Comparison of ENCODE assay signal across 8 cellular contexts in the genomic region with DNA sequence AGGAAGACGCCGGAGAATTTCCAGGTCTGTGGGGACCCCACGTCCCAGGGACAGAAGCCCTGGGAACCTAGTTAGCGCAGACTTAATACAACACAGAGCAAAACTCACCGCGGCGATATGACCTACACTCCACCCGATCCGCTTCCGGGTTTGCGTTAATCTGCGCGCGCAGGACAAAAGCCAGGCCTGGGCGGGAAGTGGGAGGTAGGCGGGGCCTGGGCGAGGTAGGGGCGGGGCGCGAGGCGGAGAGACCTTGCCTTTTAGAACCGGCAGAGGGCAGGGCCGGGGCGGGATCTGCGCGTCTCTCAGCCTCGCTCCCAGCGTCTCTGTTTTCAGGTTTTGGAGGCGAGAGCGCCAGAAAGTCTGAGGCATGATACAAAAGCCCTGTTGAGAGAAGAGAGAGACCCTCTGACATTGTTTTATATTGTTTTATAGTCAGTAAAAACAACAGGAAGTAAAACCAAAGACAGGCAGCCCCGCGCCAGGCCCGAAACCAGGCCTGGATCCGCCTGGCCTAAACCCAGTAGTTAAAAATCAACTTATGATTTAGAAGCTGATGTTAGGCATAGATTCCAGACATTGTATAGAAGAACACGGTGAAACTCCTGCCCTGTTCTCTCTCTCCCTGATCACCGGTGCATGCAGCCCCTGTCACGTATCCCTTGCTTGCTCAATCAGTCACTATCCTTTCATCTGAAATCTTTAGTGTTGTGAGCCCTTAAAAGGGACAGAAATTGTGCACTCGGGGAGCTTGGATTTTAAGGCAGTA. TPM values are rescaled to one million over a fixed set of nuclear protein-coding genes. Genes with fewer than 3 reads are reported as not detected.
DNase-seq lines count a peak whose midpoint lies in the region; ATAC-seq, FAIRE-seq and TF ChIP-seq lines count a peak whose summit lies in the region.

A gene (minus strand): TSS at position 152 of the 769 bp plus-strand sequence. CDS start 19,150 bp downstream, outside the sequence.

- peaks cover 48% of the 10 kb centered on the region for H3K9me3 Mint-ChIP-seq in nephron progenitor cell
- H3K9me3 Mint-ChIP-seq in stimulated activated naive CD8-positive, alpha-beta T cell treated with anti-CD3 and anti-CD28 coated beads, Interleukin-15, amount 100 ng/mL, for 72 hours: peaks cover 0 to 9% of the 10 kb centered on the region in 2 donors

- DNase-seq in ELR (ENCODE audit: low read depth) (peak; percentile 95), H54 (ENCODE audit: insufficient read length, low spot score) (peak; percentile 84), M059J (ENCODE audit: low read depth) (peak; percentile 92), SHP77 (lab: John Stamatoyannopoulos, UW) (peak; percentile 91 to 94), fibroblast of the aortic adventitia (ENCODE audit: low read depth) (peak; percentile 92), nephron progenitor cell (peak; percentile 99)
- DNase-seq in activated effector memory CD4-positive, alpha-beta T cell treated with anti-CD3 and anti-CD28 coated beads, Interleukin-2, amount 50 U/mL, for 16 hours: peak; percentile 100
- DNase-seq in stimulated activated naive CD8-positive, alpha-beta T cell treated with anti-CD3 and anti-CD28 coated beads, Interleukin-15, amount 100 ng/mL, for 72 hours: peak; percentile 97

- peak; percentile 99 for ATAC-seq in stimulated activated naive CD8-positive, alpha-beta T cell treated with anti-CD3 and anti-CD28 coated beads, Interleukin-15, amount 100 ng/mL, for 72 hours

- H3K4me1 Mint-ChIP-seq in nephron progenitor cell: peaks cover 32% of the 10 kb centered on the region
- peaks cover 25% of the 10 kb centered on the region for H3K4me1 Mint-ChIP-seq in stimulated activated naive CD8-positive, alpha-beta T cell treated with anti-CD3 and anti-CD28 coated beads, Interleukin-15, amount 100 ng/mL, for 72 hours

- peak within 1 kb of the TSS; percentile 95 for H3K27ac Mint-ChIP-seq in nephron progenitor cell
- H3K27ac Mint-ChIP-seq in stimulated activated naive CD8-positive, alpha-beta T cell treated with anti-CD3 and anti-CD28 coated beads, Interleukin-15, amount 100 ng/mL, for 72 hours: peak within 1 kb of the TSS; percentile 84 to 98

- no peaks in the 10 kb centered on the region for H3K27me3 Mint-ChIP-seq in nephron progenitor cell (ENCODE audit: low read depth, poor library complexity)
- no peaks in the 10 kb centered on the region for H3K27me3 Mint-ChIP-seq in stimulated activated naive CD8-positive, alpha-beta T cell treated with anti-CD3 and anti-CD28 coated beads, Interleukin-15, amount 100 ng/mL, for 72 hours

- H3K36me3 Mint-ChIP-seq in nephron progenitor cell (ENCODE audit: low read depth): peaks cover 14% of the 10 kb centered on the region

- TF ChIP-seq POLR2A in H54 (IDR thresholded peaks at IDR 0.05; ENCODE audit: low read depth, low read length): peak; percentile 78; the same call in 1 of the 2 replicates

- peak within 1 kb of the TSS; percentile 88 for H3K4me3 Mint-ChIP-seq in nephron progenitor cell
- H3K4me3 Mint-ChIP-seq in stimulated activated naive CD8-positive, alpha-beta T cell treated with anti-CD3 and anti-CD28 coated beads, Interleukin-15, amount 100 ng/mL, for 72 hours: peak within 1 kb of the TSS; percentile 89 to 91

- peak; percentile 75 for FAIRE-seq in H54 (lab: Jason Lieb, UNC)

- peak within 1 kb of the TSS; percentile 83 for H3K4me3 ChIP-seq in fibroblast of the aortic adventitia (ENCODE audit: low read depth, low read length)

- TF ChIP-seq CTCF in fibroblast of the aortic adventitia (IDR thresholded peaks at IDR 0.05; ENCODE audit: insufficient read depth, low read length) (peak; percentile 81), nephron progenitor cell (IDR thresholded peaks at IDR 0.05) (peak; percentile 63)

RNA-seq across cellular contexts. Expression of the gene that starts here (rescaled TPM):
- total RNA-seq in M059J (2014; rRNA removed; shearing (Covaris generic)): 17.2 and 21.1 TPM in 2 replicates
- 10.9 and 12.8 TPM in 2 replicates for total RNA-seq in fibroblast of the aortic adventitia (ENCODE audit: low replicate concordance)

Comparison
In these comparisons a context has a peak if more than half of its experiments do, and no peak if none do; other contexts are left out.
1. Peak in every context shown above with its lines: DNase-seq, ATAC-seq and H3K4me3 ChIP-seq.